Comparison of ENCODE assay signal across 26 cellular contexts in genomic region chr9:120242397-120242796, GRCh38.
DNase-seq lines count a peak whose midpoint lies in the region; ATAC-seq and TF ChIP-seq lines count a peak whose summit lies in the region.
"Had no signal": no experiment of that assay in that cellular context is flagged by ENCODE, and none has a peak within 500 bp of the region (broad histone marks: within the 10 kb centered on the region; RNA-seq: fewer than 3 reads in every experiment).

No MANE protein-coding gene starts in this region.

- H3K9me3 Mint-ChIP-seq in activated T-cell treated with anti-CD3 and anti-CD28 coated beads, Interleukin-2, amount 50 U/mL, for 4 hours = no peaks in the 10 kb centered on the region
- H3K9me3 Mint-ChIP-seq: H9; T-helper 1 cell treated with Interleukin-12 subunit alpha and Interleukin-12 subunit beta and Interleukin-4 antibody, amounts not matched to agents 30 μg/mL and 1 μg/mL, for 36 hours had no signal

- H3K4me3 Mint-ChIP-seq in activated T-cell treated with anti-CD3 and anti-CD28 coated beads, Interleukin-2, amount 50 U/mL, for 4 hours = no peak overlapping the region
- H3K4me3 Mint-ChIP-seq: CD4-positive, alpha-beta memory T cell; GM23338; H9; T-helper 1 cell treated with Interleukin-12 subunit alpha and Interleukin-12 subunit beta and Interleukin-4 antibody, amounts not matched to agents 30 μg/mL and 1 μg/mL, for 36 hours had no signal

- no peaks in the 10 kb centered on the region for H3K9me3 ChIP-seq in WERI-Rb-1 (ENCODE audit: severe bottlenecking)
- H3K9me3 ChIP-seq: A549, Caco-2 had no signal

- H3K4me3 ChIP-seq in WERI-Rb-1 (ENCODE audit: low read depth, low read length) = no peak overlapping the region
- H3K4me3 ChIP-seq: A549, GM23338 had no signal

- no peak for TF ChIP-seq CTCF in WERI-Rb-1 (IDR thresholded peaks at IDR 0.05; ENCODE audit: low read depth, low read length)

- H3K27ac ChIP-seq in WERI-Rb-1 = peak overlapping the region; percentile 4; the same call in 1 of the 2 replicates
- H3K27ac ChIP-seq: A549, RWPE1 had no signal

- ATAC-seq in GM21447 (IDR thresholded peaks at IDR 0.05; ENCODE audit: unreplicated experiment) (no peak), GM19467 (IDR thresholded peaks at IDR 0.05; ENCODE audit: unreplicated experiment) (no peak)
- no peak for ATAC-seq in activated T-cell treated with anti-CD3 and anti-CD28 coated beads, Interleukin-2, amount 50 U/mL, for 4 hours
- ATAC-seq: A549, GM23338, HepG2, Panc1 had no signal

- in situ Hi-C loops in G401 (cut with HindIII; ENCODE audit: low sequenced_read_pairs) = no loop called here

- H3K36me3 ChIP-seq in WERI-Rb-1 = no peaks in the 10 kb centered on the region

- no peaks in the 10 kb centered on the region for H3K4me1 Mint-ChIP-seq in activated T-cell treated with anti-CD3 and anti-CD28 coated beads, Interleukin-2, amount 50 U/mL, for 4 hours (ENCODE audit: low read depth)
- H3K4me1 Mint-ChIP-seq: CD4-positive, alpha-beta memory T cell had no signal

- H3K36me3 Mint-ChIP-seq in activated T-cell treated with anti-CD3 and anti-CD28 coated beads, Interleukin-2, amount 50 U/mL, for 4 hours (ENCODE audit: insufficient read depth) = no peaks in the 10 kb centered on the region

- DNase-seq in G401 (ENCODE audit: low spot score) = peak; percentile 96
- DNase-seq in NCI-H2171 treated with DMSO at 0.1 percent for 48 hours (lab: John Stamatoyannopoulos, UW) = peak; percentile 98
- peak; percentile 79 for DNase-seq in WERI-Rb-1
- DNase-seq in activated T-cell treated with anti-CD3 and anti-CD28 coated beads, Interleukin-2, amount 50 U/mL, for 4 hours = no peak
- DNase-seq in NK-92 treated with Interleukin-12 subunit alpha and Interleukin-12 subunit beta, amount 100 ng/mL, for 24 hours (lab: John Stamatoyannopoulos, UW) = no peak
- DNase-seq: AML-193; Caco-2; CD4-positive, alpha-beta memory T cell; DND-41; H9; Karpas-422; NCI-H1092; NCI-H1417 treated with DMSO at 0.1 percent for 48 hours; NCI-H187 treated with DMSO at 0.1 percent for 48 hours; NCI-H2107; NCI-H2227 treated with DMSO at 0.1 percent for 48 hours; NCI-H510A treated with DMSO at 0.1 percent for 48 hours; SHP77 treated with DMSO at 0.1 percent for 48 hours had no signal

- no peaks in the 10 kb centered on the region for H3K27me3 ChIP-seq in WERI-Rb-1 (ENCODE audit: insufficient read depth, low read depth, severe bottlenecking)

- H3K27me3 Mint-ChIP-seq in activated T-cell treated with anti-CD3 and anti-CD28 coated beads, Interleukin-2, amount 50 U/mL, for 4 hours (ENCODE audit: low read depth) = no peaks in the 10 kb centered on the region

Comparison
In these comparisons a context has a peak if more than half of its experiments do, and no peak if none do; other contexts are left out.
1. DNase-seq: peak in G401 (single experiment), NCI-H2171 treated with DMSO at 0.1 percent for 48 hours (single experiment) and WERI-Rb-1 (single experiment); none in activated T-cell treated with anti-CD3 and anti-CD28 coated beads, Interleukin-2, amount 50 U/mL, for 4 hours (single experiment) and NK-92 treated with Interleukin-12 subunit alpha and Interleukin-12 subunit beta, amount 100 ng/mL, for 24 hours (single experiment).